In the genomic region with DNA sequence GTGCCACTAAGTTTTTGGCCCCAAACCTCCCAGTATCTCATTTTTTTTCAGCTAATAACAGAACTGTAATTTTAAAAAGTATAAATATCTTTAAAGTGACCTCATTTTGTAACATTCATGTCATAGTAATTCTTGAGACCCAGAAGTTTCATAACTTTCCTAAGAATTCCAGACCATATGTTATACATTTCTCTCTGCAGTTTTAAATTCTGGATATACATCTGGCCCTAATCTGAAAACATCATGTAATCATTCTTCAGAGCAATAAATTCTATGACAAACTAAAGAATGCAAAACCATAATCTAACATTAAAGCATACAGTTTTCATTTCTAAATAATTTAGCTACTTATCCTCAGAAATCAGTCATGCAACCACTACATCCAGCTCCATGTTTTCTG, we compare ENCODE assay signal across 19 cellular contexts.
DNase-seq lines count a peak whose midpoint lies in the region; ATAC-seq lines count a peak whose summit lies in the region.
"Had no signal": no experiment of that assay in that cellular context is flagged by ENCODE, and none has a peak within 500 bp of the region (broad histone marks: within the 10 kb centered on the region; RNA-seq: fewer than 3 reads in every experiment).

No MANE protein-coding gene starts in this region.

- no peak overlapping the region for H3K4me3 Mint-ChIP-seq in stimulated activated naive CD8-positive, alpha-beta T cell treated with anti-CD3 and anti-CD28 coated beads, Interleukin-15, amount 100 ng/mL, for 72 hours
- H3K4me3 Mint-ChIP-seq: CD4-positive, alpha-beta memory T cell; T-cell had no signal

- ATAC-seq in GM18519 (IDR thresholded peaks at IDR 0.05; ENCODE audit: low FRiP score, unreplicated experiment) (no peak), HG02678 (IDR thresholded peaks at IDR 0.05; ENCODE audit: unreplicated experiment) (no peak)
- ATAC-seq in stimulated activated naive CD8-positive, alpha-beta T cell treated with anti-CD3 and anti-CD28 coated beads, Interleukin-15, amount 100 ng/mL, for 72 hours = no peak
- ATAC-seq: SK-N-SH treated with all-trans-retinoic acid at 6 μM for 48 hours, T-cell had no signal

- no peaks in the 10 kb centered on the region for H3K4me1 Mint-ChIP-seq in stimulated activated naive CD8-positive, alpha-beta T cell treated with anti-CD3 and anti-CD28 coated beads, Interleukin-15, amount 100 ng/mL, for 72 hours
- H3K4me1 Mint-ChIP-seq: CD4-positive, alpha-beta memory T cell; T-cell had no signal

- no peaks in the 10 kb centered on the region for H3K27me3 Mint-ChIP-seq in stimulated activated naive CD8-positive, alpha-beta T cell treated with anti-CD3 and anti-CD28 coated beads, Interleukin-15, amount 100 ng/mL, for 72 hours

- DNase-seq in ELR (ENCODE audit: low read depth) = peak; percentile 2
- peak; percentile 61 for DNase-seq in HS-5 (ENCODE audit: low read depth)
- peak; percentile 88 for DNase-seq in fibroblast of peridontal ligament (ENCODE audit: extremely low read depth)
- DNase-seq in NCI-H2171 treated with DMSO at 0.1 percent for 48 hours (lab: John Stamatoyannopoulos, UW) = no peak
- no peak for DNase-seq in stimulated activated naive CD8-positive, alpha-beta T cell treated with anti-CD3 and anti-CD28 coated beads, Interleukin-15, amount 100 ng/mL, for 72 hours
- DNase-seq: ACHN; BE2C; CD4-positive, alpha-beta memory T cell; DMS53; GOT3; NCI-H1436; NCI-H1930; NCI-H345; NCI-H524 treated with DMSO at 0.1 percent for 48 hours; SHP77 treated with DMSO at 0.1 percent for 48 hours; T-cell had no signal

- no peaks in the 10 kb centered on the region for H3K9me3 Mint-ChIP-seq in stimulated activated naive CD8-positive, alpha-beta T cell treated with anti-CD3 and anti-CD28 coated beads, Interleukin-15, amount 100 ng/mL, for 72 hours

- no peak overlapping the region for H3K27ac Mint-ChIP-seq in stimulated activated naive CD8-positive, alpha-beta T cell treated with anti-CD3 and anti-CD28 coated beads, Interleukin-15, amount 100 ng/mL, for 72 hours
- H3K27ac Mint-ChIP-seq: CD4-positive, alpha-beta memory T cell; T-cell had no signal

Comparison
In these comparisons a context has a peak if more than half of its experiments do, and no peak if none do; other contexts are left out.
1. DNase-seq: peak in ELR (single experiment), HS-5 (single experiment) and fibroblast of peridontal ligament (single experiment); none in NCI-H2171 treated with DMSO at 0.1 percent for 48 hours (single experiment) and stimulated activated naive CD8-positive, alpha-beta T cell treated with anti-CD3 and anti-CD28 coated beads, Interleukin-15, amount 100 ng/mL, for 72 hours (0 of 2).